ENCODE assay signal across 34 cellular contexts in the genomic region with DNA sequence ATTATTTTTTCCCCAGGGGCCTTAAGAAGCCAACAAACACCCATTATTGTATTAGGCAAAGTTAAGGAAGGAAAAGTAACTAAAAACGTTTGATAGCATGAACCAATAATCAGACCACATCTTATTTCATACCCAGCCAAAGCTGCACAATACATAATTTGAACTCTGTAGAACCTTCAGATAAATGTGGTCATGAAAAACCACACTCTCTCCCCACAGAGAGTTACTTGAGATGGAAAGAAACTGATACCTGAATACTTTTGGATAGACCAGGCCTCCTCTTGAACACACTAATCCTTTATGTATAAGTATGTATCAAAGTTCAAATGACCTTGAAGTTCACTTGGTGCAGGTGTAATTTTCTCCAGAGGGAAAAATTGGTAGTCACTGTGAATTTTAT.
"Had no signal": no experiment of that assay in that cellular context is flagged by ENCODE, and none has a peak within 500 bp of the region (broad histone marks: within the 10 kb centered on the region; RNA-seq: fewer than 3 reads in every experiment).

No MANE protein-coding gene starts in this region.

- DNase-seq: activated B cell treated with CpG ODN at 0.5 μM for 24 hours; activated CD4-positive, alpha-beta memory T cell treated with anti-CD3 and anti-CD28 coated beads, Interleukin-2, amount 10 ng/mL, durations not matched to agents 7 days and 5 days; activated CD4-positive, alpha-beta T cell treated with anti-CD3 and anti-CD28 coated beads for 4 hours; activated CD4-positive, alpha-beta T cell treated with anti-CD3 and anti-CD28 coated beads, Interleukin-2, amount 10 ng/mL, durations not matched to agents 7 days and 5 days; activated CD4-positive, alpha-beta T cell treated with anti-CD3 and anti-CD28 coated beads, Interleukin-2, amount 50 U/mL, for 48 hours; activated CD4-positive, CD25-positive, alpha-beta regulatory T cell treated with anti-CD3 and anti-CD28 coated beads, Interleukin-2, amount 50 U/mL, for 72 hours; activated CD8-positive, alpha-beta memory T cell treated with anti-CD3 and anti-CD28 coated beads for 24 hours; activated CD8-positive, alpha-beta memory T cell treated with anti-CD3 and anti-CD28 coated beads, Interleukin-2, amount 10 ng/mL, durations not matched to agents 7 days and 5 days; activated CD8-positive, alpha-beta memory T cell treated with anti-CD3 and anti-CD28 coated beads, Interleukin-2, amount 50 U/mL, for 48 hours; activated CD8-positive, alpha-beta T cell treated with anti-CD3 and anti-CD28 coated beads, Interleukin-2, amount 10 ng/mL, durations not matched to agents 7 days and 5 days; activated effector memory CD4-positive, alpha-beta T cell treated with Interleukin-2 at 50 U/mL for 16 hours; activated gamma-delta T cell; activated naive CD4-positive, alpha-beta T cell treated with anti-CD3 and anti-CD28 coated beads, Interleukin-2, amount 10 ng/mL, durations not matched to agents 7 days and 5 days; activated naive CD4-positive, alpha-beta T cell treated with Interleukin-2 at 50 U/mL for 16 hours; activated naive CD8-positive, alpha-beta T cell treated with anti-CD3 and anti-CD28 coated beads, Interleukin-2, amount 10 ng/mL, durations not matched to agents 7 days and 5 days; activated naive CD8-positive, alpha-beta T cell treated with anti-CD3 and anti-CD28 coated beads, Interleukin-2, amount 50 U/mL, for 24 hours; activated T-cell treated with anti-CD3 and anti-CD28 coated beads, Interleukin-2, amount 50 U/mL, for 24 hours; activated T-cell treated with anti-CD3 and anti-CD28 coated beads, Interleukin-2, amount 50 U/mL, for 48 hours; amniotic stem cell; aorta; body of pancreas; brain microvascular endothelial cell; central memory CD4-positive, alpha-beta T cell; T-helper 1 cell; T-helper 9 cell had no signal

- H3K9me3 ChIP-seq: body of pancreas, breast epithelium had no signal

- H3K9me3 Mint-ChIP-seq: activated B cell treated with CpG ODN at 0.5 μM for 24 hours; activated CD4-positive, alpha-beta memory T cell treated with anti-CD3 and anti-CD28 coated beads, Interleukin-2, amount 10 ng/mL, durations not matched to agents 7 days and 5 days; activated CD4-positive, alpha-beta T cell treated with anti-CD3 and anti-CD28 coated beads, Interleukin-2, amount 10 ng/mL, durations not matched to agents 7 days and 5 days; activated naive CD4-positive, alpha-beta T cell treated with anti-CD3 and anti-CD28 coated beads, Interleukin-2, amount 10 ng/mL, durations not matched to agents 7 days and 5 days; activated naive CD4-positive, alpha-beta T cell treated with anti-CD3 and anti-CD28 coated beads, Interleukin-2, amount 50 U/mL, for 24 hours; activated naive CD8-positive, alpha-beta T cell treated with anti-CD3 and anti-CD28 coated beads, Interleukin-2, amount 10 ng/mL, durations not matched to agents 7 days and 5 days; activated naive CD8-positive, alpha-beta T cell treated with anti-CD3 and anti-CD28 coated beads, Interleukin-2, amount 50 U/mL, for 24 hours; activated T-cell treated with anti-CD3 and anti-CD28 coated beads, Interleukin-2, amount 50 U/mL, for 24 hours; activated T-helper 2 cell treated with anti-CD3 and anti-CD28 coated beads, Interferon-gamma antibody, Interleukin-2, Interleukin-4, amounts not matched to agents 10 μg/mL and 5 μg/mL and 100 μg/mL, durations not matched to agents 14 hours and 24 hours and 36 hours; T-helper 1 cell treated with Interleukin-12 subunit alpha and Interleukin-12 subunit beta and Interleukin-4 antibody, amounts not matched to agents 30 μg/mL and 1 μg/mL, for 36 hours; T-helper 2 cell treated with Interferon-gamma antibody and Interleukin-4, amounts not matched to agents 5 μg/mL and 100 μg/mL, for 36 hours had no signal

- H3K4me1 Mint-ChIP-seq: activated B cell treated with CpG ODN at 0.5 μM for 24 hours; activated CD4-positive, alpha-beta memory T cell treated with anti-CD3 and anti-CD28 coated beads, Interleukin-2, amount 10 ng/mL, durations not matched to agents 7 days and 5 days; activated CD4-positive, alpha-beta T cell treated with anti-CD3 and anti-CD28 coated beads, Interleukin-2, amount 10 ng/mL, durations not matched to agents 7 days and 5 days; activated CD8-positive, alpha-beta memory T cell treated with anti-CD3 and anti-CD28 coated beads, Interleukin-2, amount 10 ng/mL, durations not matched to agents 7 days and 5 days; activated naive CD4-positive, alpha-beta T cell treated with anti-CD3 and anti-CD28 coated beads, Interleukin-2, amount 10 ng/mL, durations not matched to agents 7 days and 5 days; activated naive CD4-positive, alpha-beta T cell treated with anti-CD3 and anti-CD28 coated beads, Interleukin-2, amount 50 U/mL, for 24 hours; activated naive CD8-positive, alpha-beta T cell treated with anti-CD3 and anti-CD28 coated beads, Interleukin-2, amount 10 ng/mL, durations not matched to agents 7 days and 5 days; activated naive CD8-positive, alpha-beta T cell treated with anti-CD3 and anti-CD28 coated beads, Interleukin-2, amount 50 U/mL, for 24 hours had no signal

- H3K36me3 Mint-ChIP-seq: activated CD8-positive, alpha-beta memory T cell treated with anti-CD3 and anti-CD28 coated beads, Interleukin-2, amount 10 ng/mL, durations not matched to agents 7 days and 5 days; activated naive CD4-positive, alpha-beta T cell treated with anti-CD3 and anti-CD28 coated beads, Interleukin-2, amount 10 ng/mL, durations not matched to agents 7 days and 5 days; activated naive CD4-positive, alpha-beta T cell treated with anti-CD3 and anti-CD28 coated beads, Interleukin-2, amount 50 U/mL, for 24 hours; activated naive CD8-positive, alpha-beta T cell; activated naive CD8-positive, alpha-beta T cell treated with anti-CD3 and anti-CD28 coated beads, Interleukin-2, amount 10 ng/mL, durations not matched to agents 7 days and 5 days had no signal

- H3K27me3 Mint-ChIP-seq: activated B cell treated with CpG ODN at 0.5 μM for 24 hours; activated CD4-positive, alpha-beta memory T cell treated with anti-CD3 and anti-CD28 coated beads, Interleukin-2, amount 10 ng/mL, durations not matched to agents 7 days and 5 days; activated CD4-positive, alpha-beta T cell treated with anti-CD3 and anti-CD28 coated beads, Interleukin-2, amount 10 ng/mL, durations not matched to agents 7 days and 5 days; activated CD8-positive, alpha-beta memory T cell treated with anti-CD3 and anti-CD28 coated beads, Interleukin-2, amount 10 ng/mL, durations not matched to agents 7 days and 5 days; activated naive CD4-positive, alpha-beta T cell treated with anti-CD3 and anti-CD28 coated beads, Interleukin-2, amount 10 ng/mL, durations not matched to agents 7 days and 5 days; activated naive CD4-positive, alpha-beta T cell treated with anti-CD3 and anti-CD28 coated beads, Interleukin-2, amount 50 U/mL, for 24 hours; activated naive CD8-positive, alpha-beta T cell; activated naive CD8-positive, alpha-beta T cell treated with anti-CD3 and anti-CD28 coated beads, Interleukin-2, amount 10 ng/mL, durations not matched to agents 7 days and 5 days; activated T-cell treated with anti-CD3 and anti-CD28 coated beads, Interleukin-2, amount 50 U/mL, for 24 hours had no signal

- H3K4me3 ChIP-seq: body of pancreas, breast epithelium had no signal

- H3K27ac ChIP-seq: body of pancreas, brain microvascular endothelial cell, breast epithelium, VCaP had no signal

- H3K36me3 ChIP-seq: brain microvascular endothelial cell, breast epithelium had no signal

- H3K27ac Mint-ChIP-seq: activated B cell treated with CpG ODN at 0.5 μM for 24 hours; activated CD4-positive, alpha-beta memory T cell treated with anti-CD3 and anti-CD28 coated beads, Interleukin-2, amount 10 ng/mL, durations not matched to agents 7 days and 5 days; activated CD4-positive, alpha-beta T cell treated with anti-CD3 and anti-CD28 coated beads, Interleukin-2, amount 10 ng/mL, durations not matched to agents 7 days and 5 days; activated CD8-positive, alpha-beta memory T cell treated with anti-CD3 and anti-CD28 coated beads, Interleukin-2, amount 10 ng/mL, durations not matched to agents 7 days and 5 days; activated CD8-positive, alpha-beta T cell treated with anti-CD3 and anti-CD28 coated beads, Interleukin-2, amount 10 ng/mL, durations not matched to agents 7 days and 5 days; activated naive CD4-positive, alpha-beta T cell treated with anti-CD3 and anti-CD28 coated beads, Interleukin-2, amount 10 ng/mL, durations not matched to agents 7 days and 5 days; activated naive CD4-positive, alpha-beta T cell treated with anti-CD3 and anti-CD28 coated beads, Interleukin-2, amount 50 U/mL, for 24 hours; activated naive CD8-positive, alpha-beta T cell; activated naive CD8-positive, alpha-beta T cell treated with anti-CD3 and anti-CD28 coated beads, Interleukin-2, amount 10 ng/mL, durations not matched to agents 7 days and 5 days; activated naive CD8-positive, alpha-beta T cell treated with anti-CD3 and anti-CD28 coated beads, Interleukin-2, amount 50 U/mL, for 24 hours; activated T-cell treated with anti-CD3 and anti-CD28 coated beads, Interleukin-2, amount 50 U/mL, for 24 hours; activated T-helper 2 cell treated with anti-CD3 and anti-CD28 coated beads, Interferon-gamma antibody, Interleukin-2, Interleukin-4, amounts not matched to agents 10 μg/mL and 5 μg/mL and 100 μg/mL, durations not matched to agents 14 hours and 24 hours and 36 hours; T-helper 1 cell treated with Interleukin-12 subunit alpha and Interleukin-12 subunit beta and Interleukin-4 antibody, amounts not matched to agents 30 μg/mL and 1 μg/mL, for 36 hours; T-helper 2 cell treated with Interferon-gamma antibody and Interleukin-4, amounts not matched to agents 5 μg/mL and 100 μg/mL, for 36 hours had no signal

- H3K4me3 Mint-ChIP-seq: activated B cell treated with CpG ODN at 0.5 μM for 24 hours; activated CD4-positive, alpha-beta memory T cell treated with anti-CD3 and anti-CD28 coated beads, Interleukin-2, amount 10 ng/mL, durations not matched to agents 7 days and 5 days; activated CD4-positive, alpha-beta T cell treated with anti-CD3 and anti-CD28 coated beads, Interleukin-2, amount 10 ng/mL, durations not matched to agents 7 days and 5 days; activated CD8-positive, alpha-beta memory T cell treated with anti-CD3 and anti-CD28 coated beads, Interleukin-2, amount 10 ng/mL, durations not matched to agents 7 days and 5 days; activated CD8-positive, alpha-beta T cell treated with anti-CD3 and anti-CD28 coated beads, Interleukin-2, amount 10 ng/mL, durations not matched to agents 7 days and 5 days; activated naive CD4-positive, alpha-beta T cell treated with anti-CD3 and anti-CD28 coated beads, Interleukin-2, amount 10 ng/mL, durations not matched to agents 7 days and 5 days; activated naive CD4-positive, alpha-beta T cell treated with anti-CD3 and anti-CD28 coated beads, Interleukin-2, amount 50 U/mL, for 24 hours; activated naive CD8-positive, alpha-beta T cell; activated naive CD8-positive, alpha-beta T cell treated with anti-CD3 and anti-CD28 coated beads, Interleukin-2, amount 10 ng/mL, durations not matched to agents 7 days and 5 days; activated naive CD8-positive, alpha-beta T cell treated with anti-CD3 and anti-CD28 coated beads, Interleukin-2, amount 50 U/mL, for 24 hours; activated T-cell treated with anti-CD3 and anti-CD28 coated beads, Interleukin-2, amount 50 U/mL, for 24 hours; T-helper 1 cell treated with Interleukin-12 subunit alpha and Interleukin-12 subunit beta and Interleukin-4 antibody, amounts not matched to agents 30 μg/mL and 1 μg/mL, for 36 hours; T-helper 2 cell treated with Interferon-gamma antibody and Interleukin-4, amounts not matched to agents 5 μg/mL and 100 μg/mL, for 36 hours had no signal

- H3K27me3 ChIP-seq: body of pancreas, brain microvascular endothelial cell, breast epithelium had no signal

- FAIRE-seq: astrocyte, TTC549 had no signal

- H3K4me1 ChIP-seq: body of pancreas, breast epithelium had no signal

- ATAC-seq: activated CD8-positive, alpha-beta memory T cell treated with anti-CD3 and anti-CD28 coated beads, Interleukin-2, amount 10 ng/mL, durations not matched to agents 7 days and 5 days; activated CD8-positive, alpha-beta T cell treated with anti-CD3 and anti-CD28 coated beads, Interleukin-2, amount 10 ng/mL, durations not matched to agents 7 days and 5 days; activated naive CD8-positive, alpha-beta T cell treated with anti-CD3 and anti-CD28 coated beads, Interleukin-2, amount 50 U/mL, for 24 hours; body of pancreas had no signal
